ENCODE assay signal across 1 cellular context in the genomic region with DNA sequence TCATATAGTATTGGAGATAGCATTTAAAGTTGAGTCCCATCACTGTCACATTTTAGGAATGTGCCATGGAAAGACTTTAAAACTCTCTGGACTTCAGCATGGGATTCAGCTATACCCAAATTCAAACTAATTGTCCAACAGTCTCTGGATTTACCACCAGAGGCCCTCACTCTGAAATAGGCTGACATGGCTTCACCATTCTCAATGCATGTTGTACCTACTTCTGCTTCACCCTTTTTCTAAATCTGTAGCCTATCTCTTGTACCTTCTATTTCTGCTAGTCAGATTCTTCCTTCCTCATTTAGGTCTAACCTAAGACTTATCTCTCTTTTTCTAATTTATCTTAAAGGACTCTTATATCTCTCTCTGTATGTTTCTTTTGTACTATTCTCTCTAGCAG.
A peak's percentile ranks its signal among the peaks of the same experiment; 100 is the strongest.
TF ChIP-seq lines count a peak whose summit lies in the region.

No MANE protein-coding gene starts in this region.

TF ChIP-seq in GM23338, 12 proteins besides CTCF, POLR2A, EP300 and RAD21 (continued from another document):
- TF ChIP-seq, protein P1, sequence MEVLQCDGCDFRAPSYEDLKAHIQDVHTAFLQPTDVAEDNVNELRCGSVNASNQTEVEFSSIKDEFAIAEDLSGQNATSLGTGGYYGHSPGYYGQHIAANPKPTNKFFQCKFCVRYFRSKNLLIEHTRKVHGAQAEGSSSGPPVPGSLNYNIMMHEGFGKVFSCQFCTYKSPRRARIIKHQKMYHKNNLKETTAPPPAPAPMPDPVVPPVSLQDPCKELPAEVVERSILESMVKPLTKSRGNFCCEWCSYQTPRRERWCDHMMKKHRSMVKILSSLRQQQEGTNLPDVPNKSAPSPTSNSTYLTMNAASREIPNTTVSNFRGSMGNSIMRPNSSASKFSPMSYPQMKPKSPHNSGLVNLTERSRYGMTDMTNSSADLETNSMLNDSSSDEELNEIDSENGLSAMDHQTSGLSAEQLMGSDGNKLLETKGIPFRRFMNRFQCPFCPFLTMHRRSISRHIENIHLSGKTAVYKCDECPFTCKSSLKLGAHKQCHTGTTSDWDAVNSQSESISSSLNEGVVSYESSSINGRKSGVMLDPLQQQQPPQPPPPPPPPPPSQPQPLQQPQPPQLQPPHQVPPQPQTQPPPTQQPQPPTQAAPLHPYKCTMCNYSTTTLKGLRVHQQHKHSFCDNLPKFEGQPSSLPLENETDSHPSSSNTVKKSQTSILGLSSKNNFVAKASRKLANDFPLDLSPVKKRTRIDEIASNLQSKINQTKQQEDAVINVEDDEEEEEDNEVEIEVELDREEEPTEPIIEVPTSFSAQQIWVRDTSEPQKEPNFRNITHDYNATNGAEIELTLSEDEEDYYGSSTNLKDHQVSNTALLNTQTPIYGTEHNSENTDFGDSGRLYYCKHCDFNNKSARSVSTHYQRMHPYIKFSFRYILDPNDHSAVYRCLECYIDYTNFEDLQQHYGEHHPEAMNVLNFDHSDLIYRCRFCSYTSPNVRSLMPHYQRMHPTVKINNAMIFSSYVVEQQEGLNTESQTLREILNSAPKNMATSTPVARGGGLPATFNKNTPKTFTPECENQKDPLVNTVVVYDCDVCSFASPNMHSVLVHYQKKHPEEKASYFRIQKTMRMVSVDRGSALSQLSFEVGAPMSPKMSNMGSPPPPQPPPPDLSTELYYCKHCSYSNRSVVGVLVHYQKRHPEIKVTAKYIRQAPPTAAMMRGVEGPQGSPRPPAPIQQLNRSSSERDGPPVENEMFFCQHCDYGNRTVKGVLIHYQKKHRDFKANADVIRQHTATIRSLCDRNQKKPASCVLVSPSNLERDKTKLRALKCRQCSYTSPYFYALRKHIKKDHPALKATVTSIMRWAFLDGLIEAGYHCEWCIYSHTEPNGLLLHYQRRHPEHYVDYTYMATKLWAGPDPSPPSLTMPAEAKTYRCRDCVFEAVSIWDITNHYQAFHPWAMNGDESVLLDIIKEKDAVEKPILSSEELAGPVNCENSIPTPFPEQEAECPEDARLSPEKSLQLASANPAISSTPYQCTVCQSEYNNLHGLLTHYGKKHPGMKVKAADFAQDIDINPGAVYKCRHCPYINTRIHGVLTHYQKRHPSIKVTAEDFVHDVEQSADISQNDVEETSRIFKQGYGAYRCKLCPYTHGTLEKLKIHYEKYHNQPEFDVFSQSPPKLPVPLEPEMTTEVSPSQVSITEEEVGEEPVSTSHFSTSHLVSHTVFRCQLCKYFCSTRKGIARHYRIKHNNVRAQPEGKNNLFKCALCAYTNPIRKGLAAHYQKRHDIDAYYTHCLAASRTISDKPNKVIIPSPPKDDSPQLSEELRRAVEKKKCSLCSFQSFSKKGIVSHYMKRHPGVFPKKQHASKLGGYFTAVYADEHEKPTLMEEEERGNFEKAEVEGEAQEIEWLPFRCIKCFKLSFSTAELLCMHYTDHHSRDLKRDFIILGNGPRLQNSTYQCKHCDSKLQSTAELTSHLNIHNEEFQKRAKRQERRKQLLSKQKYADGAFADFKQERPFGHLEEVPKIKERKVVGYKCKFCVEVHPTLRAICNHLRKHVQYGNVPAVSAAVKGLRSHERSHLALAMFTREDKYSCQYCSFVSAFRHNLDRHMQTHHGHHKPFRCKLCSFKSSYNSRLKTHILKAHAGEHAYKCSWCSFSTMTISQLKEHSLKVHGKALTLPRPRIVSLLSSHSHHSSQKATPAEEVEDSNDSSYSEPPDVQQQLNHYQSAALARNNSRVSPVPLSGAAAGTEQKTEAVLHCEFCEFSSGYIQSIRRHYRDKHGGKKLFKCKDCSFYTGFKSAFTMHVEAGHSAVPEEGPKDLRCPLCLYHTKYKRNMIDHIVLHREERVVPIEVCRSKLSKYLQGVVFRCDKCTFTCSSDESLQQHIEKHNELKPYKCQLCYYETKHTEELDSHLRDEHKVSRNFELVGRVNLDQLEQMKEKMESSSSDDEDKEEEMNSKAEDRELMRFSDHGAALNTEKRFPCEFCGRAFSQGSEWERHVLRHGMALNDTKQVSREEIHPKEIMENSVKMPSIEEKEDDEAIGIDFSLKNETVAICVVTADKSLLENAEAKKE (CRISPR knock-in tag; IDR thresholded peaks at IDR 0.05): 0 out of 2 replicates have a peak, but pooled peaks have one; percentile 6
- TF ChIP-seq CREB1 (CRISPR knock-in tag; IDR thresholded peaks at IDR 0.05; ENCODE audit: low read depth): no peak
